In the genomic region with DNA sequence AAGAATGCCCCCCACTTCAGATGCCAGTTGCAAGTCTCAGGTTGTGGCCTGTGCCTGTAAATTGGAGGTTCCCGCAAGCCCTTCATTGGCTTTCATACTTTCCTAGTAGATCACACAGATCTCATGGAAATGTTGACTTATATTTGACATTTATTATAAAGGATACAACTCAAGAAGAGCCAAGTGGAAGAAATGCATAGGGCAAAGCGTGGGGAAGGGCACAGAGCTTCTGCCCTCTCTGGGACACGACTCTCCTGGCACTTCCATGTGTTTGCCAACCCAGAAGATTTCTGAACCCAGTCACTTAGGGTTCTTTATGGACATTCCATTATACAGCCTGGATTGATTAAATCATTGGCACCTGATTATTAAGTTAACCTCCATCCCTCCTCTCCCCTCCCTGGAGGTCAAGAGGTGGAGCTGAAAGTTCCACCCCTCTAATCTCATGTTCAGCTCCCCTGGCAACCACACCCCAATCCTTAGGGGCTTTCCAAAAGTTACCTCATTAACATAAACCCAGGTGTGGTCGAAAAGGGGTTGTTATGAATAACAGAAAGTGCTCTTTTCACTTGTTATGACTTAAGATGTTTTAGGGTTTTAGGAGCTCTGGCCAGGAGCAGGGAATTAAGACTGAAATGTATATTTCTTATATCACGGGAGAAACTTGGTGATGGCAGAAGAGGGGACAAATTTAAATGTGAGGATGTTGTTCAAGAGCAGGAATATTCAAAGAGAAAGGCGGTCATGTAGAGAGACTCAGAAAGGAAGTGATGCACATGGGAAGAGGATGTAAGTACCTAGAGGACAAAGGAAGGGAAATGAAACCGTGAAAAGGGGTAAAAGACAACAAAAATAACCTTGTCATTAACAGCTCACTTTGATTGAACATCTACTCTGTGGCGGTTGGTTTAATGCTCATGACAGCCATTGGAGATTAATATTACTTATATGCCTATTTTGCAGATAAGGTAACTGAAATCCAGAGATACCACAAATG, we compare ENCODE assay signal across 9 cellular contexts. TPM values are rescaled to one million over a fixed set of nuclear protein-coding genes. Genes with fewer than 3 reads are reported as not detected.
A peak's percentile ranks its signal among the peaks of the same experiment; 100 is the strongest.
DNase-seq lines count a peak whose midpoint lies in the region; ATAC-seq and TF ChIP-seq lines count a peak whose summit lies in the region.
"Had no signal": no experiment of that assay in that cellular context is flagged by ENCODE, and none has a peak within 500 bp of the region (broad histone marks: within the 10 kb centered on the region; RNA-seq: fewer than 3 reads in every experiment).

No MANE protein-coding gene starts in this region.

- TF ChIP-seq POLR2A in stomach (IDR thresholded peaks at IDR 0.05): no peak

- CTCF ChIA-PET in CD8-positive, alpha-beta T cell (lab: Charles Lee): no interaction called here

- H3K27me3 ChIP-seq in CD8-positive, alpha-beta T cell (ENCODE audit: insufficient read depth, low read length): no peaks in the 10 kb centered on the region
- no peaks in the 10 kb centered on the region for H3K27me3 ChIP-seq in stomach

- H3K9me3 ChIP-seq in CD8-positive, alpha-beta T cell (ENCODE audit: low read length): no peaks in the 10 kb centered on the region
- no peaks in the 10 kb centered on the region for H3K9me3 ChIP-seq in stomach

- peak overlapping the region; percentile 40 for H3K4me3 Mint-ChIP-seq in CD8-positive, alpha-beta T cell
- peak overlapping the region; percentile 75 for H3K4me3 Mint-ChIP-seq in activated naive CD8-positive, alpha-beta T cell treated with anti-CD3 and anti-CD28 coated beads for 36 hours

- ATAC-seq in CD8-positive, alpha-beta T cell: peak; percentile 81
- ATAC-seq in GM19452 (IDR thresholded peaks at IDR 0.05; ENCODE audit: unreplicated experiment): peak; percentile 83
- ATAC-seq in HG03196 (IDR thresholded peaks at IDR 0.05; ENCODE audit: unreplicated experiment): peak; percentile 68

- peak overlapping the region; percentile 30 for H3K27ac ChIP-seq in CD8-positive, alpha-beta T cell (ENCODE audit: low read depth, low read length)
- peak overlapping the region in 2 of 5 donors; percentile 10 to 28 for H3K27ac ChIP-seq in stomach
- H3K27ac ChIP-seq: SK-N-MC had no signal

- H3K27ac Mint-ChIP-seq in CD8-positive, alpha-beta T cell: peak overlapping the region; percentile 91
- H3K27ac Mint-ChIP-seq in activated naive CD8-positive, alpha-beta T cell treated with anti-CD3 and anti-CD28 coated beads for 36 hours: peak overlapping the region; percentile 97

- POLR2A ChIA-PET in CD8-positive, alpha-beta T cell (lab: Charles Lee): interaction anchor here (1.0 to 1.1 kb wide), 3 partner anchors 9 to 30 kb away, joined by 3 to 4 read pairs (median 3); no protein-coding TSS in a partner anchor

- H3K36me3 Mint-ChIP-seq in CD8-positive, alpha-beta T cell: peaks cover 92% of the 10 kb centered on the region
- H3K36me3 Mint-ChIP-seq in activated naive CD8-positive, alpha-beta T cell treated with anti-CD3 and anti-CD28 coated beads for 36 hours: peaks cover 80% of the 10 kb centered on the region

- peaks cover 30% of the 10 kb centered on the region for H3K4me1 ChIP-seq in CD8-positive, alpha-beta T cell (ENCODE audit: insufficient read depth, low read length)
- peaks cover 0 to 4% (median 0%) of the 10 kb centered on the region in 4 donors for H3K4me1 ChIP-seq in stomach

- H3K9me3 Mint-ChIP-seq in CD8-positive, alpha-beta T cell: no peaks in the 10 kb centered on the region
- peaks cover 2% of the 10 kb centered on the region for H3K9me3 Mint-ChIP-seq in activated naive CD8-positive, alpha-beta T cell treated with anti-CD3 and anti-CD28 coated beads for 36 hours

- peaks cover 68% of the 10 kb centered on the region for H3K36me3 ChIP-seq in CD8-positive, alpha-beta T cell (ENCODE audit: insufficient read depth, low read length)
- peaks cover 32 to 98% (median 97%) of the 10 kb centered on the region in 4 donors for H3K36me3 ChIP-seq in stomach

- TF ChIP-seq EP300 in stomach (IDR thresholded peaks at IDR 0.05): no peak

- WGBS in stomach, 5 donors: 80 to 88% (median 86%) methylated on average over 8 of the region's 8 CpGs

- no peak overlapping the region for H3K4me3 ChIP-seq in CD8-positive, alpha-beta T cell (ENCODE audit: low read depth, low read length)
- H3K4me3 ChIP-seq in stomach: no peak overlapping the region
- H3K4me3 ChIP-seq: SK-N-MC had no signal

- DNase-seq in CD8-positive, alpha-beta T cell: no peak
- DNase-seq in activated naive CD8-positive, alpha-beta T cell treated with anti-CD3 and anti-CD28 coated beads for 36 hours: peak; percentile 52
- DNase-seq in stomach (no peak), foreskin melanocyte (no peak), NCI-H2081 treated with DMSO at 0.1 percent for 48 hours (lab: John Stamatoyannopoulos, UW) (no peak), iPS-NIHi11 (ENCODE audit: low spot score) (no peak)

- peaks cover 56% of the 10 kb centered on the region for H3K4me1 Mint-ChIP-seq in CD8-positive, alpha-beta T cell (ENCODE audit: low read depth)
- peaks cover 48% of the 10 kb centered on the region for H3K4me1 Mint-ChIP-seq in activated naive CD8-positive, alpha-beta T cell treated with anti-CD3 and anti-CD28 coated beads for 36 hours

- H3K27me3 Mint-ChIP-seq in CD8-positive, alpha-beta T cell (ENCODE audit: low read depth): no peaks in the 10 kb centered on the region
- no peaks in the 10 kb centered on the region for H3K27me3 Mint-ChIP-seq in activated naive CD8-positive, alpha-beta T cell treated with anti-CD3 and anti-CD28 coated beads for 36 hours

- intact Hi-C loops in CD8-positive, alpha-beta T cell (cut with DNase I, micrococcal nuclease): loop anchor here in 1 of 2 experiments (5.0 kb wide), 1 partner anchor 35 kb away; no protein-coding TSS in a partner anchor
- intact Hi-C loops in stomach (cut with DNase I; ENCODE audit: low total_unique reads): no loop called here

- TF ChIP-seq CTCF in CD8-positive, alpha-beta T cell (IDR thresholded peaks at IDR 0.05): no peak
- TF ChIP-seq CTCF in stomach (IDR thresholded peaks at IDR 0.05): no peak

RNA-seq across cellular contexts. Expression of a gene that starts 31.8 kb away (rescaled TPM):
- total RNA-seq in CD8-positive, alpha-beta T cell: 100 to 1,000 TPM; 218 to 240 TPM
- total RNA-seq in activated naive CD8-positive, alpha-beta T cell treated with anti-CD3 and anti-CD28 coated beads for 36 hours: 100 to 1,000 TPM; 108 to 112 TPM
- 100 to 1,000 TPM in 2 of 5 donors, 10 to 100 TPM in 3; 11.0 to 168 (median 96.8) TPM for total RNA-seq in stomach
- polyA plus RNA-seq in stomach: 10 to 100 TPM; 36.5 to 58.8 (median 40.8) TPM
